In the genomic region with DNA sequence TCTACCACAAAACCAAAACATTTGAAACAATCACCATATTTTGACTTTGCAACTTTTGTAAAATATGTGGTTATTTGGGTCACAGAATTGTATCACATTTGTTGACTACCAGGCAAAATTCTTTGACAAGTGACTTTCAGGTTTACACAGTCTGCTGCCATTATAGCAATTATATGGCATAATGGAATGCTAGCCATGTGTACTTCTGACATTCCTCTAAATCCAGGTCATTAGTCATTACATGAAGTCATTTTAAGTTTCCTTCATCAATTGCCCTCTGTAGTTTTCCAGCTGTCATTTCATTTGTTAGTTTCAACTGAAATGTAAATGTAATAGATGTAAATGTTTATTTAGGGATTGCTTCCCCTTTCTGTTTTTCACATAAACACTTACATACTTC, we compare ENCODE assay signal across 14 cellular contexts.
DNase-seq lines count a peak whose midpoint lies in the region; ATAC-seq, FAIRE-seq and TF ChIP-seq lines count a peak whose summit lies in the region.
"Had no signal": no experiment of that assay in that cellular context is flagged by ENCODE, and none has a peak within 500 bp of the region (broad histone marks: within the 10 kb centered on the region; RNA-seq: fewer than 3 reads in every experiment).

No MANE protein-coding gene starts in this region.

- no peak overlapping the region for H3K27ac ChIP-seq in RWPE1
- no peak overlapping the region for H3K27ac ChIP-seq in tibial nerve
- H3K27ac ChIP-seq: gastrocnemius medialis, VCaP had no signal

- H3K4me3 ChIP-seq in retinal pigment epithelial cell (ENCODE audit: low read length) (no peak overlapping the region), tibial nerve (no peak overlapping the region)
- H3K4me3 ChIP-seq: gastrocnemius medialis had no signal

- peaks cover 0 to 6% (median 0%) of the 10 kb centered on the region in 4 donors for H3K9me3 ChIP-seq in tibial nerve
- H3K9me3 ChIP-seq: gastrocnemius medialis had no signal

- POLR2A ChIA-PET in RWPE1 (lab: Yijun Ruan, JAX; ENCODE audit: low non-redundant PET): no interaction called here

- no peak for TF ChIP-seq EP300 in tibial nerve (IDR thresholded peaks at IDR 0.05)

- H3K4me1 ChIP-seq in tibial nerve: peaks cover 0 to 3% (median 0%) of the 10 kb centered on the region in 4 donors
- H3K4me1 ChIP-seq: gastrocnemius medialis had no signal

- TF ChIP-seq CTCF in RWPE1 (conservative IDR thresholded peaks at IDR 0.05; ENCODE audit: low read depth) (no peak), retinal pigment epithelial cell (conservative IDR thresholded peaks at IDR 0.05; ENCODE audit: low read depth, low read length) (no peak), tibial nerve (IDR thresholded peaks at IDR 0.05) (no peak)

- TF ChIP-seq POLR2A in H54 (IDR thresholded peaks at IDR 0.05; ENCODE audit: low read depth, low read length): no peak
- no peak for TF ChIP-seq POLR2A in tibial nerve (IDR thresholded peaks at IDR 0.05)

- DNase-seq in H54 (ENCODE audit: insufficient read length, low spot score) (peak; percentile 9), RWPE1 (ENCODE audit: low spot score) (peak; percentile 4), fibroblast of peridontal ligament (ENCODE audit: extremely low read depth) (peak; percentile 22), retinal pigment epithelial cell (ENCODE audit: low read depth) (peak; percentile 50), superior temporal gyrus (ENCODE audit: extremely low spot score) (no peak), tibial nerve (ENCODE audit: low spot score in 2 of 2) (no peak)
- DNase-seq: activated CD8-positive, alpha-beta memory T cell treated with anti-CD3 and anti-CD28 coated beads, Interleukin-2, amount 10 ng/mL, durations not matched to agents 7 days and 5 days; cortex of kidney; gastrocnemius medialis; NCI-H1417; NCI-H524 treated with DMSO at 0.1 percent for 48 hours had no signal

- CTCF ChIA-PET in RWPE1 (lab: Yijun Ruan, JAX): no interaction called here

- no peak for ATAC-seq in GM18498 (IDR thresholded peaks at IDR 0.05; ENCODE audit: unreplicated experiment)
- ATAC-seq: activated CD8-positive, alpha-beta memory T cell treated with anti-CD3 and anti-CD28 coated beads, Interleukin-2, amount 10 ng/mL, durations not matched to agents 7 days and 5 days; activated naive CD4-positive, alpha-beta T cell treated with anti-CD3 and anti-CD28 coated beads, Interleukin-2, amount 50 U/mL, for 72 hours; gastrocnemius medialis had no signal

- no peaks in the 10 kb centered on the region for H3K27me3 ChIP-seq in tibial nerve
- H3K27me3 ChIP-seq: gastrocnemius medialis had no signal

- H3K36me3 ChIP-seq in tibial nerve: no peaks in the 10 kb centered on the region
- H3K36me3 ChIP-seq: gastrocnemius medialis had no signal

- peak; percentile 95 for FAIRE-seq in H54 (lab: Jason Lieb, UNC)

Comparison
In these comparisons a context has a peak if more than half of its experiments do, and no peak if none do; other contexts are left out.
1. DNase-seq: peak in H54 (single experiment), RWPE1 (single experiment), fibroblast of peridontal ligament (single experiment) and retinal pigment epithelial cell (single experiment); none in superior temporal gyrus (single experiment) and tibial nerve (0 of 2).